10 cellular contexts compared by ENCODE assay signal in genomic region chr14:64707661-64708060, GRCh38. TPM values are rescaled to one million over a fixed set of nuclear protein-coding genes. Genes with fewer than 3 reads are reported as not detected.
DNase-seq lines count a peak whose midpoint lies in the region; ATAC-seq and TF ChIP-seq lines count a peak whose summit lies in the region.
"Had no signal": no experiment of that assay in that cellular context is flagged by ENCODE, and none has a peak within 500 bp of the region (broad histone marks: within the 10 kb centered on the region; RNA-seq: fewer than 3 reads in every experiment).

No MANE protein-coding gene starts in this region.

- H3K27ac ChIP-seq in left ventricle myocardium inferior (replicated peaks): peak overlapping the region; percentile 91
- peak overlapping the region; percentile 96 for H3K27ac ChIP-seq in layer of hippocampus (ENCODE audit: low read depth, low read length)
- H3K27ac ChIP-seq in uterus: peak overlapping the region; percentile 94

- H3K4me1 ChIP-seq in left ventricle myocardium inferior: peaks cover 85% of the 10 kb centered on the region
- peaks cover 9 to 14% of the 10 kb centered on the region in 2 donors for H3K4me1 ChIP-seq in uterus
- peaks cover 31% of the 10 kb centered on the region for H3K4me1 ChIP-seq in HAP-1

- no peak for ATAC-seq in left ventricle myocardium superior

- in situ Hi-C loops in HAP-1 (cut with MboI; ENCODE audit: low sequenced_read_pairs): no loop called here

- TF ChIP-seq CTCF in left ventricle myocardium inferior (IDR thresholded peaks at IDR 0.05; ENCODE audit: borderline replicate concordance) (no peak), uterus (IDR thresholded peaks at IDR 0.05) (no peak)

- DNase-seq in left ventricle myocardium inferior: no peak
- no peak for DNase-seq in left ventricle myocardium superior
- peak; percentile 83 for DNase-seq in astrocyte of the hippocampus (ENCODE audit: low read depth, low spot score)
- no peak for DNase-seq in uterus
- DNase-seq in retina: no peak
- no peak for DNase-seq in HAP-1 (ENCODE audit: low spot score in 2 of 2)
- DNase-seq in NCI-H774 (lab: John Stamatoyannopoulos, UW): no peak

- no peak for TF ChIP-seq POLR2A in uterus (IDR thresholded peaks at IDR 0.05)

- peaks cover 4% of the 10 kb centered on the region for H3K9me3 ChIP-seq in left ventricle myocardium inferior (replicated peaks)
- H3K9me3 ChIP-seq in uterus: no peaks in the 10 kb centered on the region
- no peaks in the 10 kb centered on the region; the same call in 1 of the 2 replicates for H3K9me3 ChIP-seq in HAP-1
- H3K9me3 ChIP-seq: Peyer's patch had no signal

- H3K4me3 ChIP-seq in left ventricle myocardium inferior: peak overlapping the region; percentile 81
- H3K4me3 ChIP-seq in uterus: no peak overlapping the region
- H3K4me3 ChIP-seq in HAP-1: no peak overlapping the region
- H3K4me3 ChIP-seq: lung had no signal

- H3K27me3 ChIP-seq in left ventricle myocardium inferior (ENCODE audit: low read depth) (peaks cover 20% of the 10 kb centered on the region), layer of hippocampus (ENCODE audit: control insufficient read depth, insufficient read depth, low read length) (no peaks in the 10 kb centered on the region), uterus (no peaks in the 10 kb centered on the region), HAP-1 (ENCODE audit: low read depth) (no peaks in the 10 kb centered on the region)
- H3K27me3 ChIP-seq: Peyer's patch had no signal

- H3K36me3 ChIP-seq in left ventricle myocardium inferior: no peaks in the 10 kb centered on the region
- H3K36me3 ChIP-seq in uterus: no peaks in the 10 kb centered on the region
- peaks cover 5% of the 10 kb centered on the region; the same call in 1 of the 2 replicates for H3K36me3 ChIP-seq in HAP-1 (replicated peaks)
- H3K36me3 ChIP-seq: Peyer's patch had no signal

- intact Hi-C loops in left ventricle myocardium inferior (cut with micrococcal nuclease): no loop called here
- intact Hi-C loops in left ventricle myocardium superior (cut with micrococcal nuclease): no loop called here
- intact Hi-C loops in uterus (cut with DNase I; ENCODE audit: low total_unique reads): no loop called here

RNA-seq across cellular contexts. Expression of gene PLEKHG3, which starts 3.4 kb away (rescaled TPM):
- 16.5 TPM for total RNA-seq in left ventricle myocardium inferior
- 22.0 TPM for total RNA-seq in left ventricle myocardium superior
- total RNA-seq in uterus: 100 to 1,000 TPM in 1 of 4 donors, 10 to 100 TPM in 3; 40.5 to 178 (median 59.7) TPM
